In the genomic region with DNA sequence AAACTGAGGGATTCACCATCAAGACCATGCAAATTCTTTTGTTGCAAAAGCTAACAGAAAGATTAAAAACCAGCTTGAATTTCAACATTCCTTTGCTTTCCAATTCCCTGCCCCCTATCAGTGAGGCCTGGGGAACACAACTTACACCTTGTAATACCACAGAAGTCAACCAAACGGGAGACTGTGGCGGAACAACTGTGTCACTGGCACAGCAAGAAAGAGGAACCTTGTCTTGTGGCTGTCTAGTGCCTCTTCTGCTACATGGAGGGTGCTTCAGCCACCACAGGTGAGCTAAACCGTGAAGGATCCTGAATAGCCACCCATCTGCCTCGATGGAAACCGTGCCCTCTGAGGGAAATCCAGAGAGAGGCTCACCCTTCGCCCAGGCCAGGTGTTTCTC, we compare ENCODE assay signal across 10 cellular contexts. TPM values are rescaled to one million over a fixed set of nuclear protein-coding genes. Genes with fewer than 3 reads are reported as not detected.
DNase-seq lines count a peak whose midpoint lies in the region; ATAC-seq and TF ChIP-seq lines count a peak whose summit lies in the region.
"Had no signal": no experiment of that assay in that cellular context is flagged by ENCODE, and none has a peak within 500 bp of the region (broad histone marks: within the 10 kb centered on the region; RNA-seq: fewer than 3 reads in every experiment).

No MANE protein-coding gene starts in this region.

- ATAC-seq in Right ventricle myocardium inferior = no peak
- ATAC-seq in heart right ventricle = no peak
- ATAC-seq in left ventricle myocardium superior = no peak
- ATAC-seq in HG02981 (IDR thresholded peaks at IDR 0.05; ENCODE audit: unreplicated experiment) = no peak
- ATAC-seq in GM18502 (IDR thresholded peaks at IDR 0.05; ENCODE audit: poor library complexity, unreplicated experiment) = no peak
- ATAC-seq: esophagus mucosa had no signal

- intact Hi-C loops in Right ventricle myocardium inferior (cut with DNase I) = no loop called here
- intact Hi-C loops in heart right ventricle (cut with DNase I) = loop anchor here in 1 of 10 donors (5.0 kb wide), 1 partner anchor 33 kb away; no protein-coding TSS in a partner anchor
- intact Hi-C loops in left ventricle myocardium superior (cut with micrococcal nuclease) = no loop called here
- intact Hi-C loops in transverse colon (cut with DNase I; ENCODE audit: low total_unique reads) = no loop called here

- no peak overlapping the region for H3K4me2 ChIP-seq in smooth muscle cell

- peaks cover 6% of the 10 kb centered on the region for H3F3A ChIP-seq in smooth muscle cell (ENCODE audit: low read depth)

- DNase-seq in Right ventricle myocardium inferior (ENCODE audit: missing footprints) = peak; percentile 60
- no peak for DNase-seq in heart right ventricle
- peak; percentile 60 for DNase-seq in SIG-M5 (lab: John Stamatoyannopoulos, UW)
- DNase-seq in left ventricle myocardium superior = peak; percentile 15
- peak; percentile 20 for DNase-seq in transverse colon
- no peak for DNase-seq in smooth muscle cell (lab: John Stamatoyannopoulos, UW; ENCODE audit: unreplicated experiment)

- no peak overlapping the region for H3K9ac ChIP-seq in smooth muscle cell (ENCODE audit: low read depth)

- TF ChIP-seq CTCF in heart right ventricle (IDR thresholded peaks at IDR 0.05) (no peak), transverse colon (IDR thresholded peaks at IDR 0.05) (no peak), smooth muscle cell (IDR thresholded peaks at IDR 0.05; ENCODE audit: borderline replicate concordance, insufficient read depth, poor library complexity, severe bottlenecking) (no peak)

- no peak for TF ChIP-seq POLR2A in transverse colon (IDR thresholded peaks at IDR 0.05)

- TF ChIP-seq EP300 in transverse colon (IDR thresholded peaks at IDR 0.05; ENCODE audit: low read depth) = no peak

- peaks cover 0 to 24% (median 0%) of the 10 kb centered on the region in 9 donors for H3K36me3 ChIP-seq in heart right ventricle
- no peaks in the 10 kb centered on the region for H3K36me3 ChIP-seq in transverse colon
- no peaks in the 10 kb centered on the region for H3K36me3 ChIP-seq in smooth muscle cell (ENCODE audit: low read depth)

- H3K9me3 ChIP-seq in heart right ventricle = no peaks in the 10 kb centered on the region
- no peaks in the 10 kb centered on the region for H3K9me3 ChIP-seq in transverse colon
- no peaks in the 10 kb centered on the region for H3K9me3 ChIP-seq in smooth muscle cell (replicated peaks; ENCODE audit: low read depth)
- H3K9me3 ChIP-seq: tibial nerve had no signal

- H3K27ac ChIP-seq in heart right ventricle = peak overlapping the region in 1 of 10 donors; percentile 28
- H3K27ac ChIP-seq in transverse colon = no peak overlapping the region
- H3K27ac ChIP-seq in smooth muscle cell (ENCODE audit: low read depth) = no peak overlapping the region
- H3K27ac ChIP-seq: tibial nerve had no signal

- 78 to 81% methylated on average over 6 of the region's 6 CpGs for WGBS in heart right ventricle, 2 donors
- WGBS in transverse colon (ENCODE audit: low coverage in 1 of 2), 2 donors = 48 to 70% methylated on average over 5 to 6 of the region's 6 CpGs
- 86% methylated on average over 6 of the region's 6 CpGs for WGBS in smooth muscle cell (ENCODE audit: low lambda C conversion rate)

- H2AFZ ChIP-seq in smooth muscle cell (ENCODE audit: low read depth) = no peak overlapping the region

- H3K4me3 ChIP-seq in heart right ventricle (no peak overlapping the region), transverse colon (no peak overlapping the region), smooth muscle cell (no peak overlapping the region)
- H3K4me3 ChIP-seq: tibial nerve had no signal

- peaks cover 83% of the 10 kb centered on the region for H3K79me2 ChIP-seq in smooth muscle cell (ENCODE audit: low read depth)

- peaks cover 90% of the 10 kb centered on the region for H4K20me1 ChIP-seq in smooth muscle cell (ENCODE audit: low read depth)

- H3K27me3 ChIP-seq in heart right ventricle = no peaks in the 10 kb centered on the region
- H3K27me3 ChIP-seq in transverse colon = no peaks in the 10 kb centered on the region
- no peaks in the 10 kb centered on the region for H3K27me3 ChIP-seq in smooth muscle cell (ENCODE audit: low read depth)
- H3K27me3 ChIP-seq: tibial nerve had no signal

- H3K4me1 ChIP-seq in heart right ventricle (peaks cover 18 to 77% (median 63%) of the 10 kb centered on the region in 9 donors), transverse colon (peaks cover 30 to 77% (median 51%) of the 10 kb centered on the region in 4 donors), smooth muscle cell (ENCODE audit: low read depth) (peaks cover 8% of the 10 kb centered on the region)

- in situ Hi-C loops in transverse colon (cut with MboI; ENCODE audit: low pct_ligation_motif_present in 1 of 4, low pct_unique_long_range_greater_than_20kb in 1 of 4, low sequenced_read_pairs in 3 of 4) = no loop called here

RNA-seq across cellular contexts. Expression of a gene that starts 11.4 kb away (rescaled TPM):
- total RNA-seq in Right ventricle myocardium inferior (26.3 TPM), heart right ventricle (10 to 100 TPM; 28.8 to 39.9 (median 33.3) TPM), left ventricle myocardium superior (29.6 TPM), transverse colon (10 to 100 TPM; 50.1 to 72.9 (median 53.0) TPM), smooth muscle cell (12.5 and 23.9 TPM in 2 replicates)
- polyA plus RNA-seq in heart right ventricle (100 to 1,000 TPM in 1 of 2 donors, 10 to 100 TPM in 1; 86.1 to 137 TPM), smooth muscle cell (52.4 and 69.0 TPM in 2 replicates)

RNA-seq across cellular contexts. Expression of a gene that starts 14.3 kb away (rescaled TPM):
- 14.5 TPM for total RNA-seq in Right ventricle myocardium inferior
- total RNA-seq in heart right ventricle = 10 to 100 TPM in 7 of 10 donors, 1 to 10 TPM in 3; 7.6 to 23.1 (median 10.8) TPM
- 10 to 100 TPM; 44.0 to 51.1 TPM for polyA plus RNA-seq in heart right ventricle
- total RNA-seq in left ventricle myocardium superior = 11.4 TPM
- total RNA-seq in transverse colon = 100 to 1,000 TPM in 2 of 4 donors, 10 to 100 TPM in 2; 81.1 to 163 (median 122) TPM
- total RNA-seq in smooth muscle cell = 11.0 and 11.9 TPM in 2 replicates
- 4.1 and 26.8 TPM in 2 replicates for polyA plus RNA-seq in smooth muscle cell

Comparison
In these comparisons a context has a peak if more than half of its experiments do, and no peak if none do; other contexts are left out.
1. DNase-seq: peak in Right ventricle myocardium inferior (single experiment), SIG-M5 (single experiment), left ventricle myocardium superior (single experiment) and transverse colon (single experiment); none in heart right ventricle (0 of 2) and smooth muscle cell (single experiment).